Comparison of ENCODE assay signal across 10 cellular contexts in genomic region chr14:24189460-24189859, GRCh38. TPM values are rescaled to one million over a fixed set of nuclear protein-coding genes. Genes with fewer than 3 reads are reported as not detected.
DNase-seq lines count a peak whose midpoint lies in the region; ATAC-seq and TF ChIP-seq lines count a peak whose summit lies in the region.
"Had no signal": no experiment of that assay in that cellular context is flagged by ENCODE, and none has a peak within 500 bp of the region (broad histone marks: within the 10 kb centered on the region; RNA-seq: fewer than 3 reads in every experiment).

No MANE protein-coding gene starts in this region.

- no peak overlapping the region for H4K8ac ChIP-seq in H9 (replicated peaks; ENCODE audit: insufficient read length, low read depth, low read length)

- DNase-seq in H9 (no peak), mesothelial cell of epicardium (ENCODE audit: low spot score in 2 of 2, unreplicated experiment in 2 of 2) (no peak), upper lobe of right lung (no peak), DMS 273 (lab: John Stamatoyannopoulos, UW; ENCODE audit: unreplicated experiment) (no peak), SW 1271 (lab: John Stamatoyannopoulos, UW) (no peak)
- DNase-seq in activated CD8-positive, alpha-beta T cell treated with anti-CD3 and anti-CD28 coated beads for 36 hours = no peak
- DNase-seq: cortex of kidney had no signal

- H4K20me1 ChIP-seq in H9 (ENCODE audit: control insufficient read depth, insufficient read depth, insufficient read length) = no peaks in the 10 kb centered on the region

- H3K4me1 Mint-ChIP-seq in H9 (peaks cover 17 to 20% of the 10 kb centered on the region in 2 experiments), mesothelial cell of epicardium (peaks cover 23% of the 10 kb centered on the region)
- H3K4me1 Mint-ChIP-seq in activated CD8-positive, alpha-beta T cell treated with anti-CD3 and anti-CD28 coated beads for 36 hours (ENCODE audit: low read depth) = peaks cover 47% of the 10 kb centered on the region

- H3K14ac ChIP-seq in H9 (ENCODE audit: insufficient read depth, low read length) = no peak overlapping the region

- H2BK15ac ChIP-seq in H9 (ENCODE audit: low read depth, low read length) = no peak overlapping the region

- intact Hi-C loops in activated CD8-positive, alpha-beta T cell treated with anti-CD3 and anti-CD28 coated beads for 36 hours (cut with micrococcal nuclease) = no loop called here
- intact Hi-C loops in upper lobe of right lung (cut with DNase I) = no loop called here

- WGBS in H9 (ENCODE audit: extremely low coverage, insufficient read length, low lambda C conversion rate) = no CpG with 5 or more reads among the region's 9 CpGs

- no peak overlapping the region for H2BK12ac ChIP-seq in H9 (ENCODE audit: insufficient read length, low read depth, low read length)

- H3K4ac ChIP-seq in H9 (ENCODE audit: low read depth, low read length) = no peak overlapping the region

- H3K4me2 ChIP-seq in H9 (ENCODE audit: insufficient read depth, insufficient read length, low read length) = no peak overlapping the region

- H2BK5ac ChIP-seq in H9 (ENCODE audit: insufficient read length, low read length) = no peak overlapping the region

- TF ChIP-seq CTCF in 22Rv1 (IDR thresholded peaks at IDR 0.05) (no peak), H9 (conservative IDR thresholded peaks at IDR 0.05) (no peak), mesothelial cell of epicardium (IDR thresholded peaks at IDR 0.05; ENCODE audit: unreplicated experiment) (no peak), upper lobe of right lung (IDR thresholded peaks at IDR 0.05) (no peak)
- no peak for TF ChIP-seq CTCF in activated CD8-positive, alpha-beta T cell treated with anti-CD3 and anti-CD28 coated beads for 36 hours (IDR thresholded peaks at IDR 0.05)

- no peaks in the 10 kb centered on the region; the same call in 1 of the 2 replicates for H3K4me1 ChIP-seq in H9 (ENCODE audit: insufficient read depth, low read length)
- H3K4me1 ChIP-seq in upper lobe of right lung = peaks cover 23% of the 10 kb centered on the region

- no peaks in the 10 kb centered on the region for H3K23me2 ChIP-seq in H9 (ENCODE audit: insufficient read length, low read depth, low read length, poor library complexity, severe bottlenecking)

- H2BK20ac ChIP-seq in H9 (ENCODE audit: low read depth, low read length, poor library complexity, severe bottlenecking) = no peak overlapping the region

- no peak overlapping the region for H3K56ac ChIP-seq in H9 (ENCODE audit: insufficient read length, low read depth, low read length)

- no peak for ATAC-seq in activated CD8-positive, alpha-beta T cell treated with anti-CD3 and anti-CD28 coated beads for 36 hours
- ATAC-seq in upper lobe of right lung (no peak), HG02798 (IDR thresholded peaks at IDR 0.05; ENCODE audit: poor library complexity, unreplicated experiment) (no peak)

- H3K9me3 Mint-ChIP-seq in H9 = no peaks in the 10 kb centered on the region
- H3K9me3 Mint-ChIP-seq in activated CD8-positive, alpha-beta T cell treated with anti-CD3 and anti-CD28 coated beads for 36 hours = no peaks in the 10 kb centered on the region
- H3K9me3 Mint-ChIP-seq in mesothelial cell of epicardium = no peaks in the 10 kb centered on the region
- H3K9me3 Mint-ChIP-seq: activated T-cell treated with anti-CD3 and anti-CD28 coated beads, Interleukin-2, amount 50 U/mL, for 4 hours had no signal

- H3K4me3 Mint-ChIP-seq in H9 (peak overlapping the region; percentile 94 to 95; a peak in 3 of 5 replicates), mesothelial cell of epicardium (peak overlapping the region; percentile 87)
- peak overlapping the region; percentile 92 for H3K4me3 Mint-ChIP-seq in activated CD8-positive, alpha-beta T cell treated with anti-CD3 and anti-CD28 coated beads for 36 hours

- H3T11ph ChIP-seq in H9 (ENCODE audit: low read length) = no peak overlapping the region

- peak overlapping the region; percentile 92 for H3K27ac ChIP-seq in 22Rv1
- H3K27ac ChIP-seq in H9 (ENCODE audit: insufficient read length, low read depth, low read length) = no peak overlapping the region
- no peak overlapping the region for H3K27ac ChIP-seq in upper lobe of right lung

- no peak overlapping the region for H4K91ac ChIP-seq in H9 (ENCODE audit: insufficient read length, low read depth, low read length)

- no peak overlapping the region for H2AFZ ChIP-seq in H9 (ENCODE audit: low read length)

- no peaks in the 10 kb centered on the region for H3K79me2 ChIP-seq in H9 (ENCODE audit: insufficient read depth, low read length)

- H3K18ac ChIP-seq in H9 (ENCODE audit: insufficient read length, low read depth, low read length) = no peak overlapping the region

- peaks cover 23 to 72% (median 60%) of the 10 kb centered on the region in 3 experiments for H3K36me3 Mint-ChIP-seq in H9 (ENCODE audit: insufficient read depth in 1 of 3, low read depth in 3 of 3)
- peaks cover 37% of the 10 kb centered on the region for H3K36me3 Mint-ChIP-seq in activated CD8-positive, alpha-beta T cell treated with anti-CD3 and anti-CD28 coated beads for 36 hours (ENCODE audit: low read depth)
- H3K36me3 Mint-ChIP-seq in mesothelial cell of epicardium = peaks cover 20% of the 10 kb centered on the region

- no peaks in the 10 kb centered on the region for H3K27me3 Mint-ChIP-seq in H9 (ENCODE audit: low read depth)
- no peaks in the 10 kb centered on the region for H3K27me3 Mint-ChIP-seq in activated CD8-positive, alpha-beta T cell treated with anti-CD3 and anti-CD28 coated beads for 36 hours
- H3K27me3 Mint-ChIP-seq in mesothelial cell of epicardium (ENCODE audit: low read depth) = no peaks in the 10 kb centered on the region

- POLR2A ChIA-PET in activated CD8-positive, alpha-beta T cell treated with anti-CD3 and anti-CD28 coated beads for 36 hours (lab: Charles Lee) = interaction anchor here (0.8 to 13.4 kb wide), 20 partner anchors 11 to 136 kb away, joined by 3 to 163 read pairs (median 5); partner anchors contain the start of genes CHMP4A, DCAF11, EMC9 and IRF9

- H3K27me3 ChIP-seq in H9 (ENCODE audit: insufficient read depth, low read length) (no peaks in the 10 kb centered on the region), upper lobe of right lung (no peaks in the 10 kb centered on the region)

- H3K23ac ChIP-seq in H9 (ENCODE audit: insufficient read length, low read depth, low read length) = no peak overlapping the region

- H3K79me1 ChIP-seq in H9 (ENCODE audit: insufficient read depth, low read depth, low read length, poor library complexity, severe bottlenecking) = peaks cover 4% of the 10 kb centered on the region

- H3K4me3 ChIP-seq in upper lobe of right lung = no peak overlapping the region

- no peak overlapping the region for H3K9ac ChIP-seq in H9 (ENCODE audit: extremely low read depth, insufficient read length, low read length)

- H3K9me3 ChIP-seq in H9 (ENCODE audit: control insufficient read depth, low read depth, low read length) (no peaks in the 10 kb centered on the region), upper lobe of right lung (no peaks in the 10 kb centered on the region)

- H2BK120ac ChIP-seq in H9 (ENCODE audit: low read depth, low read length, poor library complexity, severe bottlenecking) = no peak overlapping the region

- CTCF ChIA-PET in activated CD8-positive, alpha-beta T cell treated with anti-CD3 and anti-CD28 coated beads for 36 hours (lab: Charles Lee) = interaction anchor here (1.0 to 1.5 kb wide), 8 partner anchors 25 to 242 kb away, joined by 3 to 6 read pairs (median 4); partner anchors contain the start of genes CIDEB, IRF9 and MDP1

- H2AK5ac ChIP-seq in H9 (ENCODE audit: insufficient read length, low read length) = no peak overlapping the region

- H3K27ac Mint-ChIP-seq in H9 (peak overlapping the region in 2 of 3 experiments; percentile 37 to 63; a peak in 4 of 7 replicates), mesothelial cell of epicardium (peak overlapping the region; percentile 93)
- H3K27ac Mint-ChIP-seq in activated CD8-positive, alpha-beta T cell treated with anti-CD3 and anti-CD28 coated beads for 36 hours = peak overlapping the region; percentile 52

- H4K5ac ChIP-seq in H9 (ENCODE audit: insufficient read length, low read depth, low read length) = no peak overlapping the region

- H3K36me3 ChIP-seq in upper lobe of right lung = peaks cover 44% of the 10 kb centered on the region

RNA-seq across cellular contexts. Expression of gene IPO4, which starts 0.8 kb away (rescaled TPM):
- total RNA-seq in H9 (2021) (114 and 116 TPM in 2 replicates), mesothelial cell of epicardium (38.4 to 43.2 TPM (median 39.3 TPM) in 3 replicates), upper lobe of right lung (25.1 TPM)
- 100 to 1,000 TPM in 1 of 2 experiments, 10 to 100 TPM in 1; 98.4 to 102 TPM for total RNA-seq in activated CD8-positive, alpha-beta T cell treated with anti-CD3 and anti-CD28 coated beads for 36 hours

RNA-seq across cellular contexts. Expression of gene TM9SF1, which starts 5.8 kb away (rescaled TPM):
- total RNA-seq in H9 (2021) (31.6 and 31.8 TPM in 2 replicates), mesothelial cell of epicardium (44.9 to 45.8 TPM (median 45.7 TPM) in 3 replicates), upper lobe of right lung (52.0 TPM)
- total RNA-seq in activated CD8-positive, alpha-beta T cell treated with anti-CD3 and anti-CD28 coated beads for 36 hours = 10 to 100 TPM; 16.3 to 18.0 TPM

RNA-seq across cellular contexts. Expression of gene TSSK4, which starts 16.0 kb away (rescaled TPM):
- not detected in 2 replicates for total RNA-seq in H9 (2021)
- under 1 TPM in 1 of 2 experiments, not detected in 1; 0.18 TPM for total RNA-seq in activated CD8-positive, alpha-beta T cell treated with anti-CD3 and anti-CD28 coated beads for 36 hours
- 0.29 to 0.49 TPM (median 0.31 TPM) in 3 replicates for total RNA-seq in mesothelial cell of epicardium
- total RNA-seq in upper lobe of right lung = not detected

RNA-seq across cellular contexts. Expression of gene REC8, which starts 17.6 kb away (rescaled TPM):
- total RNA-seq in H9 (2021) (58.0 and 58.5 TPM in 2 replicates), mesothelial cell of epicardium (465 to 486 TPM (median 484 TPM) in 3 replicates), upper lobe of right lung (18.5 TPM)
- 10 to 100 TPM; 25.0 to 32.9 TPM for total RNA-seq in activated CD8-positive, alpha-beta T cell treated with anti-CD3 and anti-CD28 coated beads for 36 hours

RNA-seq across cellular contexts. Expression of gene CHMP4A, which starts 23.8 kb away (rescaled TPM):
- 42.0 and 46.2 TPM in 2 replicates for total RNA-seq in H9 (2021)
- 10 to 100 TPM; 55.6 to 61.8 TPM for total RNA-seq in activated CD8-positive, alpha-beta T cell treated with anti-CD3 and anti-CD28 coated beads for 36 hours
- total RNA-seq in mesothelial cell of epicardium = 38.4 to 48.0 TPM (median 44.7 TPM) in 3 replicates
- total RNA-seq in upper lobe of right lung = 48.0 TPM
